In the genomic region with DNA sequence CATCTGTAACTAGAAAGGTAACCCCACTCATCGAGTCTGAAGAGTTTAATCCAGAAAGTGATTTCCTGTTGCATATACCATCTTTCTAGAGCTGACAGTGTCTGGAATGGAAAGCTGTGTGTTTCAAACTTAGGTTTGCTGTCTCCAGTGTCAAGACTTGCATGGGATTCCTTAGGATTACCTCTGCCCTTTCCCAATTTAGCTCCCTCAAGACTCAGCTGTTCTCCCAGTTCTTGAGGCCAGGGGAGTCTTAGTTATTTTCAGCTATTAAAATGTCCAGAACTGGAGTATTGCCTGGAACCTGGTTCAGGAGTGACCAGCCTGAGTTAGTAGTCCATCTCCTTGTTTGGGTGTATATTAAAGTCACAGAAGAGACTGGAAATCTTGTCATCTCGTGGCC, we compare ENCODE assay signal across 22 cellular contexts. TPM values are rescaled to one million over a fixed set of nuclear protein-coding genes. Genes with fewer than 3 reads are reported as not detected.
DNase-seq lines count a peak whose midpoint lies in the region; ATAC-seq and TF ChIP-seq lines count a peak whose summit lies in the region.
"Had no signal": no experiment of that assay in that cellular context is flagged by ENCODE, and none has a peak within 500 bp of the region (broad histone marks: within the 10 kb centered on the region; RNA-seq: fewer than 3 reads in every experiment).

No MANE protein-coding gene starts in this region.

- no peaks in the 10 kb centered on the region for H3K27me3 Mint-ChIP-seq in activated CD4-positive, alpha-beta memory T cell treated with anti-CD3 and anti-CD28 coated beads for 36 hours
- H3K27me3 Mint-ChIP-seq in activated CD4-positive, alpha-beta memory T cell treated with anti-CD3 and anti-CD28 coated beads, Interleukin-2, amount 10 ng/mL, durations not matched to agents 7 days and 5 days: no peaks in the 10 kb centered on the region
- H3K27me3 Mint-ChIP-seq in naive thymus-derived CD8-positive, alpha-beta T cell: no peaks in the 10 kb centered on the region

- peak overlapping the region; percentile 26; the same call in 1 of the 2 replicates for H3K27ac ChIP-seq in SK-N-MC
- no peak overlapping the region for H3K27ac ChIP-seq in PC-9

- H3F3A ChIP-seq in PC-9 (ENCODE audit: insufficient read depth, low read depth): peaks cover 19% of the 10 kb centered on the region; the same call in 1 of the 2 replicates

- H3K9me3 ChIP-seq in SK-N-MC (ENCODE audit: low read depth, low read length) (no peaks in the 10 kb centered on the region), PC-9 (ENCODE audit: insufficient read depth, low read depth) (no peaks in the 10 kb centered on the region)

- H3K9me3 Mint-ChIP-seq in activated CD4-positive, alpha-beta memory T cell treated with anti-CD3 and anti-CD28 coated beads for 36 hours: no peaks in the 10 kb centered on the region
- H3K9me3 Mint-ChIP-seq in activated CD4-positive, alpha-beta memory T cell treated with anti-CD3 and anti-CD28 coated beads, Interleukin-2, amount 10 ng/mL, durations not matched to agents 7 days and 5 days: no peaks in the 10 kb centered on the region
- H3K9me3 Mint-ChIP-seq in naive thymus-derived CD8-positive, alpha-beta T cell: no peaks in the 10 kb centered on the region
- H3K9me3 Mint-ChIP-seq in stimulated activated effector memory CD8-positive, alpha-beta T cell treated with anti-CD3 and anti-CD28 coated beads, Interleukin-12 subunit alpha, Interleukin-12 subunit beta, amount 100 ng/mL, for 72 hours: no peaks in the 10 kb centered on the region
- H3K9me3 Mint-ChIP-seq: HFFc6 had no signal

- peaks cover 20% of the 10 kb centered on the region for H3K36me3 Mint-ChIP-seq in activated CD4-positive, alpha-beta memory T cell treated with anti-CD3 and anti-CD28 coated beads for 36 hours
- H3K36me3 Mint-ChIP-seq in activated CD4-positive, alpha-beta memory T cell treated with anti-CD3 and anti-CD28 coated beads, Interleukin-2, amount 10 ng/mL, durations not matched to agents 7 days and 5 days (ENCODE audit: low read depth): peaks cover 30% of the 10 kb centered on the region
- peaks cover 3 to 28% (median 7%) of the 10 kb centered on the region in 3 donors for H3K36me3 Mint-ChIP-seq in naive thymus-derived CD8-positive, alpha-beta T cell
- H3K36me3 Mint-ChIP-seq in stimulated activated effector memory CD8-positive, alpha-beta T cell treated with anti-CD3 and anti-CD28 coated beads, Interleukin-12 subunit alpha, Interleukin-12 subunit beta, amount 100 ng/mL, for 72 hours: peaks cover 33% of the 10 kb centered on the region

- H3K9ac ChIP-seq in SK-N-MC (ENCODE audit: insufficient read length): no peak overlapping the region

- H3K4me3 ChIP-seq in SK-N-MC (no peak overlapping the region), PC-9 (no peak overlapping the region)

- H3K4me1 ChIP-seq in PC-9 (replicated peaks; ENCODE audit: insufficient read depth): no peaks in the 10 kb centered on the region

- no peak for ATAC-seq in naive thymus-derived CD8-positive, alpha-beta T cell
- no peak for ATAC-seq in stimulated activated effector memory CD8-positive, alpha-beta T cell treated with anti-CD3 and anti-CD28 coated beads, Interleukin-12 subunit alpha, Interleukin-12 subunit beta, amount 100 ng/mL, for 72 hours
- ATAC-seq in GM18505 (IDR thresholded peaks at IDR 0.05; ENCODE audit: unreplicated experiment) (no peak), HG02610 (IDR thresholded peaks at IDR 0.05; ENCODE audit: unreplicated experiment) (no peak)

- DNase-seq in activated CD4-positive, alpha-beta memory T cell treated with anti-CD3 and anti-CD28 coated beads for 36 hours: no peak
- no peak for DNase-seq in activated CD4-positive, alpha-beta memory T cell treated with anti-CD3 and anti-CD28 coated beads, Interleukin-2, amount 10 ng/mL, durations not matched to agents 7 days and 5 days
- DNase-seq in SK-N-MC (ENCODE audit: low read depth, low spot score) (no peak), PC-9 (no peak)
- DNase-seq in naive thymus-derived CD8-positive, alpha-beta T cell: no peak
- DNase-seq in stimulated activated effector memory CD8-positive, alpha-beta T cell treated with anti-CD3 and anti-CD28 coated beads, Interleukin-12 subunit alpha, Interleukin-12 subunit beta, amount 100 ng/mL, for 72 hours (ENCODE audit: low spot score in 2 of 2): no peak
- DNase-seq: 8988T, Calu3, DMS53, HFFc6, MM.1S, NCI-H1105, NCI-H1694, NCI-H345, NCI-H526 treated with DMSO at 0.1 percent for 48 hours, RPMI8226, SIG-M5 had no signal

- CTCF ChIA-PET in activated CD4-positive, alpha-beta memory T cell treated with anti-CD3 and anti-CD28 coated beads for 36 hours (lab: Charles Lee): interaction anchor here (0.7 to 1.2 kb wide), 2 partner anchors 19 to 132 kb away, joined by 3 read pairs; no protein-coding TSS in a partner anchor
- CTCF ChIA-PET in activated CD4-positive, alpha-beta memory T cell treated with anti-CD3 and anti-CD28 coated beads, Interleukin-2, amount 10 ng/mL, durations not matched to agents 7 days and 5 days (lab: Charles Lee): interaction anchor here (1.1 kb wide), 1 partner anchor 15 kb away, joined by 3 read pairs; no protein-coding TSS in a partner anchor
- CTCF ChIA-PET in PC-9 (lab: Charles Lee): no interaction called here

- no peak for TF ChIP-seq CTCF in PC-9 (conservative IDR thresholded peaks at IDR 0.05)

- H4K20me1 ChIP-seq in PC-9 (ENCODE audit: insufficient read depth): no peaks in the 10 kb centered on the region; the same call in 1 of the 2 replicates

- H3K4me2 ChIP-seq in PC-9: no peak overlapping the region

- H3K27ac Mint-ChIP-seq in activated CD4-positive, alpha-beta memory T cell treated with anti-CD3 and anti-CD28 coated beads for 36 hours: peak overlapping the region; percentile 45
- no peak overlapping the region for H3K27ac Mint-ChIP-seq in activated CD4-positive, alpha-beta memory T cell treated with anti-CD3 and anti-CD28 coated beads, Interleukin-2, amount 10 ng/mL, durations not matched to agents 7 days and 5 days
- H3K27ac Mint-ChIP-seq in naive thymus-derived CD8-positive, alpha-beta T cell: peak overlapping the region in 8 of 10 donors; percentile 24 to 66 (median 54)
- peak overlapping the region; percentile 45 for H3K27ac Mint-ChIP-seq in stimulated activated effector memory CD8-positive, alpha-beta T cell treated with anti-CD3 and anti-CD28 coated beads, Interleukin-12 subunit alpha, Interleukin-12 subunit beta, amount 100 ng/mL, for 72 hours
- H3K27ac Mint-ChIP-seq: HFFc6 had no signal

- H3K4me3 Mint-ChIP-seq in activated CD4-positive, alpha-beta memory T cell treated with anti-CD3 and anti-CD28 coated beads for 36 hours: no peak overlapping the region
- no peak overlapping the region for H3K4me3 Mint-ChIP-seq in activated CD4-positive, alpha-beta memory T cell treated with anti-CD3 and anti-CD28 coated beads, Interleukin-2, amount 10 ng/mL, durations not matched to agents 7 days and 5 days
- H3K4me3 Mint-ChIP-seq in naive thymus-derived CD8-positive, alpha-beta T cell: no peak overlapping the region
- no peak overlapping the region for H3K4me3 Mint-ChIP-seq in stimulated activated effector memory CD8-positive, alpha-beta T cell treated with anti-CD3 and anti-CD28 coated beads, Interleukin-12 subunit alpha, Interleukin-12 subunit beta, amount 100 ng/mL, for 72 hours
- H3K4me3 Mint-ChIP-seq: HFFc6 had no signal

- BruUV-seq in PC-9 (replicated peaks; lab: Mats Ljungman, UMichigan): no TSS peak

- POLR2A ChIA-PET in activated CD4-positive, alpha-beta memory T cell treated with anti-CD3 and anti-CD28 coated beads for 36 hours (lab: Charles Lee): no interaction called here
- POLR2A ChIA-PET in activated CD4-positive, alpha-beta memory T cell treated with anti-CD3 and anti-CD28 coated beads, Interleukin-2, amount 10 ng/mL, durations not matched to agents 7 days and 5 days (lab: Charles Lee): interaction anchor here (1.5 to 1.6 kb wide), 2 partner anchors 14 to 25 kb away, joined by 4 to 9 read pairs; partner anchors contain the start of gene LDHA
- POLR2A ChIA-PET in naive thymus-derived CD8-positive, alpha-beta T cell (lab: Charles Lee): no interaction called here
- POLR2A ChIA-PET in PC-9 (lab: Charles Lee; ENCODE audit: unreplicated experiment): interaction anchor here (0.6 kb wide), 2 partner anchors 13 to 25 kb away, joined by 7 to 19 read pairs; partner anchors contain the start of gene LDHA

- no peaks in the 10 kb centered on the region for H3K27me3 ChIP-seq in PC-9 (ENCODE audit: insufficient read depth, low read depth)

- H2AFZ ChIP-seq in PC-9: no peak overlapping the region

- intact Hi-C loops in activated CD4-positive, alpha-beta memory T cell treated with anti-CD3 and anti-CD28 coated beads for 36 hours (cut with micrococcal nuclease): no loop called here
- intact Hi-C loops in PC-9 (cut with micrococcal nuclease; ENCODE audit: unreplicated experiment): no loop called here

- no peaks in the 10 kb centered on the region for H3K79me2 ChIP-seq in PC-9 (ENCODE audit: low read depth)

- TF ChIP-seq POLR2A in GM18505 (IDR thresholded peaks at IDR 0.05; ENCODE audit: borderline replicate concordance, extremely low read depth, insufficient read depth, insufficient read length): no peak

- H3K36me3 ChIP-seq in SK-N-MC (ENCODE audit: insufficient read depth, low read length): peaks cover 20% of the 10 kb centered on the region
- peaks cover 17% of the 10 kb centered on the region for H3K36me3 ChIP-seq in PC-9 (ENCODE audit: low read depth)

- H3K4me1 Mint-ChIP-seq in activated CD4-positive, alpha-beta memory T cell treated with anti-CD3 and anti-CD28 coated beads for 36 hours (ENCODE audit: low read depth): peaks cover 13% of the 10 kb centered on the region
- H3K4me1 Mint-ChIP-seq in activated CD4-positive, alpha-beta memory T cell treated with anti-CD3 and anti-CD28 coated beads, Interleukin-2, amount 10 ng/mL, durations not matched to agents 7 days and 5 days: peaks cover 13% of the 10 kb centered on the region
- H3K4me1 Mint-ChIP-seq in naive thymus-derived CD8-positive, alpha-beta T cell: peaks cover 6 to 9% (median 7%) of the 10 kb centered on the region in 4 donors
- peaks cover 5% of the 10 kb centered on the region for H3K4me1 Mint-ChIP-seq in stimulated activated effector memory CD8-positive, alpha-beta T cell treated with anti-CD3 and anti-CD28 coated beads, Interleukin-12 subunit alpha, Interleukin-12 subunit beta, amount 100 ng/mL, for 72 hours

- H3K9me2 ChIP-seq in PC-9 (ENCODE audit: insufficient read depth): no peaks in the 10 kb centered on the region

RNA-seq across cellular contexts. Expression of gene LDHA, which starts 25.0 kb away (rescaled TPM):
- 1,000 to 10,000 TPM; 1,556 to 1,579 TPM for total RNA-seq in activated CD4-positive, alpha-beta memory T cell treated with anti-CD3 and anti-CD28 coated beads for 36 hours
- 100 to 1,000 TPM; 949 to 971 TPM for total RNA-seq in activated CD4-positive, alpha-beta memory T cell treated with anti-CD3 and anti-CD28 coated beads, Interleukin-2, amount 10 ng/mL, durations not matched to agents 7 days and 5 days
- total RNA-seq in naive thymus-derived CD8-positive, alpha-beta T cell: 100 to 1,000 TPM in 1 of 2 experiments, 10 to 100 TPM in 1; 96.1 to 102 TPM
- 100 to 1,000 TPM; 333 to 345 (median 345) TPM for polyA plus RNA-seq in naive thymus-derived CD8-positive, alpha-beta T cell
- 716 and 962 TPM in 2 replicates for total RNA-seq in PC-9 (2021)

RNA-seq across cellular contexts. Expression of gene LDHC, which starts 42.7 kb away (rescaled TPM):
- not detected for total RNA-seq in activated CD4-positive, alpha-beta memory T cell treated with anti-CD3 and anti-CD28 coated beads for 36 hours
- not detected for total RNA-seq in activated CD4-positive, alpha-beta memory T cell treated with anti-CD3 and anti-CD28 coated beads, Interleukin-2, amount 10 ng/mL, durations not matched to agents 7 days and 5 days
- total RNA-seq in naive thymus-derived CD8-positive, alpha-beta T cell: not detected
- 1 to 10 TPM in 1 of 3 donors, not detected in 2; 4.0 TPM for polyA plus RNA-seq in naive thymus-derived CD8-positive, alpha-beta T cell
- not detected in 2 replicates for total RNA-seq in PC-9 (2021)
- total RNA-seq: Calu3, H4, OCI-LY7 had no signal
- polyA plus RNA-seq: BJ had no signal

RNA-seq across cellular contexts. Expression of gene GTF2H1, which starts 47.0 kb away (rescaled TPM):
- total RNA-seq in activated CD4-positive, alpha-beta memory T cell treated with anti-CD3 and anti-CD28 coated beads for 36 hours: 10 to 100 TPM; 37.3 to 39.5 TPM
- total RNA-seq in activated CD4-positive, alpha-beta memory T cell treated with anti-CD3 and anti-CD28 coated beads, Interleukin-2, amount 10 ng/mL, durations not matched to agents 7 days and 5 days: 10 to 100 TPM; 47.0 to 48.2 TPM
- total RNA-seq in naive thymus-derived CD8-positive, alpha-beta T cell: 10 to 100 TPM; 40.8 to 48.6 TPM
- polyA plus RNA-seq in naive thymus-derived CD8-positive, alpha-beta T cell: 10 to 100 TPM; 29.0 to 34.3 (median 29.0) TPM
- total RNA-seq in PC-9 (2021): 72.9 and 89.1 TPM in 2 replicates

RNA-seq across cellular contexts. Expression of gene HPS5, which starts 47.5 kb away (rescaled TPM):
- 10 to 100 TPM; 19.9 to 20.9 TPM for total RNA-seq in activated CD4-positive, alpha-beta memory T cell treated with anti-CD3 and anti-CD28 coated beads for 36 hours
- 10 to 100 TPM; 20.3 to 22.6 TPM for total RNA-seq in activated CD4-positive, alpha-beta memory T cell treated with anti-CD3 and anti-CD28 coated beads, Interleukin-2, amount 10 ng/mL, durations not matched to agents 7 days and 5 days
- 10 to 100 TPM; 20.0 to 20.3 TPM for total RNA-seq in naive thymus-derived CD8-positive, alpha-beta T cell
- 10 to 100 TPM; 11.6 to 12.2 (median 11.7) TPM for polyA plus RNA-seq in naive thymus-derived CD8-positive, alpha-beta T cell
- total RNA-seq in PC-9 (2021): 35.2 and 39.2 TPM in 2 replicates

Comparison
In these comparisons a context has a peak if more than half of its experiments do, and no peak if none do; other contexts are left out.
1. POLR2A ChIA-PET loops: an anchor here in activated CD4-positive, alpha-beta memory T cell treated with anti-CD3 and anti-CD28 coated beads, Interleukin-2, amount 10 ng/mL, durations not matched to agents 7 days and 5 days (1.5 to 1.6 kb wide) and PC-9 (0.6 kb wide); none called in activated CD4-positive, alpha-beta memory T cell treated with anti-CD3 and anti-CD28 coated beads for 36 hours and naive thymus-derived CD8-positive, alpha-beta T cell.